Comparison of ENCODE assay signal across 1 cellular context in genomic region chr3:101229681-101230080, GRCh38.
TF ChIP-seq lines count a peak whose summit lies in the region.

No MANE protein-coding gene starts in this region.

TF ChIP-seq in GM23338, 12 proteins besides CTCF, POLR2A, EP300 and RAD21:
- TF ChIP-seq ZNF462 (CRISPR knock-in tag; IDR thresholded peaks at IDR 0.05) (no peak), CREB1 (CRISPR knock-in tag; IDR thresholded peaks at IDR 0.05; ENCODE audit: low read depth) (no peak), POLR2AphosphoS5 (IDR thresholded peaks at IDR 0.05; ENCODE audit: low read depth) (no peak), REST (IDR thresholded peaks at IDR 0.05; ENCODE audit: unreplicated experiment) (no peak), NANOG (IDR thresholded peaks at IDR 0.05; ENCODE audit: borderline replicate concordance) (no peak), ETS1 (IDR thresholded peaks at IDR 0.05) (no peak), ZNF331 (CRISPR knock-in tag; IDR thresholded peaks at IDR 0.05; ENCODE audit: low read depth) (no peak), STAT1 (IDR thresholded peaks at IDR 0.05; ENCODE audit: unreplicated experiment) (no peak)
